Comparison of ENCODE assay signal across 8 cellular contexts in genomic region chr5:132389453-132390286, GRCh38. TPM values are rescaled to one million over a fixed set of nuclear protein-coding genes. Genes with fewer than 3 reads are reported as not detected.
DNase-seq lines count a peak whose midpoint lies in the region; ATAC-seq and TF ChIP-seq lines count a peak whose summit lies in the region.

No MANE protein-coding gene starts in this region.

- ATAC-seq in gastrocnemius medialis (peak; percentile 7 to 29), HG03460 (IDR thresholded peaks at IDR 0.05; ENCODE audit: unreplicated experiment) (no peak), GM19035 (IDR thresholded peaks at IDR 0.05; ENCODE audit: unreplicated experiment) (no peak), HG03521 (IDR thresholded peaks at IDR 0.05; ENCODE audit: unreplicated experiment) (no peak)

- in situ Hi-C loops in gastrocnemius medialis (cut with MboI; ENCODE audit: low sequenced_read_pairs in 4 of 4): loop anchor here (5.0 to 25.0 kb wide), 3 partner anchors 113 to 473 kb away; partner anchors contain the start of genes GDF9 (in 2 of the 4), LEAP2 (in 2 of the 4) and UQCRQ (in 2 of the 4)

- no peaks in the 10 kb centered on the region for H3K9me3 ChIP-seq in esophagus muscularis mucosa
- no peaks in the 10 kb centered on the region for H3K9me3 ChIP-seq in gastrocnemius medialis

- WGBS in esophagus muscularis mucosa: 88% methylated on average over 9 of the region's 11 CpGs

- no peaks in the 10 kb centered on the region for H3K36me3 Mint-ChIP-seq in glutamatergic neuron (ENCODE audit: unreplicated experiment)

- TF ChIP-seq POLR2A in esophagus muscularis mucosa (IDR thresholded peaks at IDR 0.05; ENCODE audit: low read depth): no peak
- TF ChIP-seq POLR2A in gastrocnemius medialis (IDR thresholded peaks at IDR 0.05): no peak

- H3K4me3 ChIP-seq in esophagus muscularis mucosa: no peak overlapping the region
- no peak overlapping the region for H3K4me3 ChIP-seq in gastrocnemius medialis

- peaks cover 7% of the 10 kb centered on the region for H3K27me3 Mint-ChIP-seq in glutamatergic neuron (ENCODE audit: unreplicated experiment)

- intact Hi-C loops in esophagus muscularis mucosa (cut with DNase I) (loop anchor here (5.0 to 10.0 kb wide), 2 partner anchors 168 to 435 kb away; partner anchors contain the start of gene RAD50), gastrocnemius medialis (cut with DNase I; ENCODE audit: low total_unique reads) (no loop called here)

- TF ChIP-seq CTCF in esophagus muscularis mucosa (IDR thresholded peaks at IDR 0.05) (no peak), gastrocnemius medialis (IDR thresholded peaks at IDR 0.05 in 4 of 5, conservative IDR thresholded peaks at IDR 0.05 in 1 of 5) (no peak), glutamatergic neuron (IDR thresholded peaks at IDR 0.05; ENCODE audit: partially characterized antibody, unreplicated experiment) (no peak)

- H3K27ac ChIP-seq in esophagus muscularis mucosa (replicated peaks in 1 of 4) (peak overlapping the region; percentile 90 to 94 (median 92)), gastrocnemius medialis (peak overlapping the region; percentile 73 to 82 (median 78))

- DNase-seq in ELR (ENCODE audit: low read depth) (peak; percentile 100), RPMI7951 (ENCODE audit: low read depth) (peak; percentile 100), esophagus muscularis mucosa (ENCODE audit: extremely low spot score) (peak; percentile 89), gastrocnemius medialis (peak in 1 of 2 donors; percentile 61), glutamatergic neuron (no peak)

- no peaks in the 10 kb centered on the region for H3K9me3 Mint-ChIP-seq in glutamatergic neuron (ENCODE audit: unreplicated experiment)

- H3K4me1 ChIP-seq in esophagus muscularis mucosa: peaks cover 56 to 65% (median 61%) of the 10 kb centered on the region in 4 donors
- H3K4me1 ChIP-seq in gastrocnemius medialis: peaks cover 29 to 32% of the 10 kb centered on the region in 2 donors

- H3K4me3 Mint-ChIP-seq in glutamatergic neuron (ENCODE audit: unreplicated experiment): no peak overlapping the region

- peaks cover 4% of the 10 kb centered on the region for H3K4me1 Mint-ChIP-seq in glutamatergic neuron (ENCODE audit: low read depth, unreplicated experiment)

- peaks cover 5 to 40% (median 31%) of the 10 kb centered on the region in 4 donors for H3K36me3 ChIP-seq in esophagus muscularis mucosa
- H3K36me3 ChIP-seq in gastrocnemius medialis: peaks cover 0 to 82% of the 10 kb centered on the region in 2 donors

- H3K27ac Mint-ChIP-seq in glutamatergic neuron (ENCODE audit: unreplicated experiment): no peak overlapping the region

- H3K27me3 ChIP-seq in esophagus muscularis mucosa: no peaks in the 10 kb centered on the region
- no peaks in the 10 kb centered on the region for H3K27me3 ChIP-seq in gastrocnemius medialis

- no peak for TF ChIP-seq EP300 in esophagus muscularis mucosa (IDR thresholded peaks at IDR 0.05)

RNA-seq across cellular contexts. Expression of gene SLC22A5, which starts 20.2 kb away (rescaled TPM):
- total RNA-seq in RPMI7951 (2014; rRNA removed; shearing (Covaris generic)): 2.5 and 4.0 TPM in 2 replicates
- total RNA-seq in esophagus muscularis mucosa: 1 to 10 TPM; 6.2 to 8.8 (median 7.5) TPM
- 100 to 1,000 TPM in 1 of 4 donors, 10 to 100 TPM in 3; 56.2 to 116 (median 79.2) TPM for total RNA-seq in gastrocnemius medialis
- total RNA-seq in glutamatergic neuron (ENCODE audit: unreplicated experiment): 0.81 TPM

Comparison
In these comparisons a context has a peak if more than half of its experiments do, and no peak if none do; other contexts are left out.
1. ATAC-seq: peak in gastrocnemius medialis (2 of 2); none in HG03460 (single experiment), GM19035 (single experiment) and HG03521 (single experiment).
2. RNA of gene SLC22A5, which starts 20.2 kb away (total RNA-seq): 56.2 to 116 TPM in gastrocnemius medialis; 6.2 to 8.8 TPM in esophagus muscularis mucosa, 2.5 to 4.0 TPM in RPMI7951 and 0.81 TPM in glutamatergic neuron (single experiment); every median in the first group is over 4 times any median in the second.